1 cellular context compared by ENCODE assay signal in genomic region chr18:24189007-24189528, GRCh38.
TF ChIP-seq lines count a peak whose summit lies in the region.

No MANE protein-coding gene starts in this region.

TF ChIP-seq in HEK293, 187 proteins besides CTCF, POLR2A, EP300 and RAD21 (continued from another document):
- no peak for TF ChIP-seq ZNF518A (tag by site-specific recombination; conservative IDR thresholded peaks at IDR 0.05; ENCODE audit: low read depth)
